In genomic region chr2:219057709-219058540, GRCh38 we compare ENCODE assay signal across 9 cellular contexts. TPM values are rescaled to one million over a fixed set of nuclear protein-coding genes. Genes with fewer than 3 reads are reported as not detected.
DNase-seq lines count a peak whose midpoint lies in the region; ATAC-seq and TF ChIP-seq lines count a peak whose summit lies in the region.
"Had no signal": no experiment of that assay in that cellular context is flagged by ENCODE, and none has a peak within 500 bp of the region (broad histone marks: within the 10 kb centered on the region; RNA-seq: fewer than 3 reads in every experiment).

No MANE protein-coding gene starts in this region.

- H3K27ac ChIP-seq in HCT116 (ENCODE audit: low read depth, low read length) (no peak overlapping the region), ascending aorta (no peak overlapping the region), iPS DF 6.9 (ENCODE audit: low read length) (no peak overlapping the region), gastrocnemius medialis (no peak overlapping the region)

- H3K27me3 ChIP-seq in HCT116 (ENCODE audit: insufficient read depth, low read length) (peaks cover 16% of the 10 kb centered on the region; the same call in 1 of the 2 replicates), ascending aorta (peaks cover 19% of the 10 kb centered on the region), iPS DF 6.9 (ENCODE audit: control insufficient read depth, insufficient read depth, low read length) (peaks cover 61% of the 10 kb centered on the region), gastrocnemius medialis (peaks cover 70 to 81% (median 76%) of the 10 kb centered on the region in 3 donors)

- TF ChIP-seq CTCF in HCT116 (IDR thresholded peaks at IDR 0.05 in 2 of 3, conservative IDR thresholded peaks at IDR 0.05 in 1 of 3; ENCODE audit: borderline replicate concordance in 1 of 3, insufficient read depth in 1 of 3, low read depth in 2 of 3, low read length in 2 of 3): peak; percentile 83 to 92 (median 87)
- TF ChIP-seq CTCF in ascending aorta (IDR thresholded peaks at IDR 0.05): peak; percentile 89 to 94 (median 92)
- peak; percentile 88 to 98 (median 93) for TF ChIP-seq CTCF in gastrocnemius medialis (IDR thresholded peaks at IDR 0.05 in 4 of 5, conservative IDR thresholded peaks at IDR 0.05 in 1 of 5)

- ATAC-seq in HCT116 (peak; percentile 97), gastrocnemius medialis (peak; percentile 73 to 81)

- TF ChIP-seq RAD21 in HCT116 (IDR thresholded peaks at IDR 0.05; ENCODE audit: low read depth): peak; percentile 96

- H3K4me3 ChIP-seq in HCT116 (replicated peaks in 1 of 2; ENCODE audit: low read depth in 1 of 2, low read length in 2 of 2) (no peak overlapping the region), ascending aorta (peak overlapping the region in 1 of 2 donors; percentile 56), iPS DF 6.9 (ENCODE audit: low read length) (no peak overlapping the region; the same call in 1 of the 2 replicates), gastrocnemius medialis (peak overlapping the region in 2 of 4 donors; percentile 10 to 40)

- H3K79me2 ChIP-seq in HCT116 (ENCODE audit: insufficient read depth, low read length): no peaks in the 10 kb centered on the region

- CTCF ChIA-PET in HCT116 (lab: Charles Lee): interaction anchor here (0.6 to 2.8 kb wide), 17 partner anchors 8 to 472 kb away, joined by 3 to 45 read pairs (median 3); no protein-coding TSS in a partner anchor

- in situ Hi-C loops in gastrocnemius medialis (cut with MboI; ENCODE audit: low sequenced_read_pairs in 4 of 4): loop anchor here in 3 of 4 donors (5.0 to 25.0 kb wide), 3 partner anchors 59 to 254 kb away; partner anchors contain the start of gene PTPRN (in 1 of the 3)

- no peak overlapping the region for H2AFZ ChIP-seq in HCT116 (ENCODE audit: low read depth, low read length, poor library complexity, severe bottlenecking)

- no peak overlapping the region for H3K9ac ChIP-seq in HCT116 (ENCODE audit: low read length)

- TF ChIP-seq POLR2A in HCT116 (IDR thresholded peaks at IDR 0.05; ENCODE audit: borderline replicate concordance, extremely low read depth, insufficient read depth, insufficient read length) (no peak), gastrocnemius medialis (IDR thresholded peaks at IDR 0.05) (no peak)

- H3K36me3 ChIP-seq in HCT116 (ENCODE audit: control insufficient read depth in 1 of 2, insufficient read depth in 2 of 2, low read length in 2 of 2): no peaks in the 10 kb centered on the region
- H3K36me3 ChIP-seq in ascending aorta: no peaks in the 10 kb centered on the region
- H3K36me3 ChIP-seq in iPS DF 6.9 (ENCODE audit: control insufficient read depth, insufficient read depth, low read length): no peaks in the 10 kb centered on the region
- H3K36me3 ChIP-seq in gastrocnemius medialis: no peaks in the 10 kb centered on the region

- DNase-seq in GDM1 (lab: John Stamatoyannopoulos, UW) (peak; percentile 12), HCT116 (ENCODE audit: low read depth, low spot score) (peak; percentile 26), NAMALWA (ENCODE audit: low spot score) (peak; percentile 72), T-helper 22 cell (ENCODE audit: low read depth) (peak; percentile 39), ascending aorta (ENCODE audit: low spot score in 2 of 2) (peak; percentile 18 to 74), iPS DF 6.9 (ENCODE audit: low read depth, low spot score) (peak; percentile 63), gastrocnemius medialis (peak; percentile 36 to 54), NCI-H446 treated with DMSO at 0.1 percent for 48 hours (lab: John Stamatoyannopoulos, UW) (no peak)

- no peaks in the 10 kb centered on the region for H3K4me1 ChIP-seq in HCT116 (ENCODE audit: control insufficient read depth in 1 of 2, insufficient read depth in 2 of 2, low read length in 2 of 2)
- H3K4me1 ChIP-seq in ascending aorta: peaks cover 29 to 31% of the 10 kb centered on the region in 2 donors
- H3K4me1 ChIP-seq in iPS DF 6.9 (ENCODE audit: control insufficient read depth, insufficient read depth, low read length): peaks cover 1% of the 10 kb centered on the region; the same call in 1 of the 2 replicates
- peaks cover 13 to 24% of the 10 kb centered on the region in 2 donors for H3K4me1 ChIP-seq in gastrocnemius medialis

- H4K20me1 ChIP-seq in HCT116 (ENCODE audit: insufficient read depth): no peaks in the 10 kb centered on the region

- no CpG with 5 or more reads among the region's 52 CpGs for WGBS in iPS DF 6.9 (ENCODE audit: insufficient coverage, insufficient read length)

- POLR2A ChIA-PET in HCT116 (lab: Charles Lee): interaction anchor here (1.0 kb wide), 1 partner anchor 97 kb away, joined by 3 read pairs; no protein-coding TSS in a partner anchor

- RAD21 ChIA-PET in HCT116 (lab: Charles Lee; ENCODE audit: low non-redundant PET in 1 of 2, low total read pairs in 2 of 2, uncharacterized antibody in 2 of 2, unreplicated experiment in 2 of 2): interaction anchor here (0.6 to 2.3 kb wide), 4 partner anchors 46 to 97 kb away, joined by 3 to 12 read pairs (median 8); no protein-coding TSS in a partner anchor

- no TSS peak for BruUV-seq in HCT116 (replicated peaks; lab: Mats Ljungman, UMichigan)

- no peaks in the 10 kb centered on the region for H3K9me2 ChIP-seq in HCT116 (ENCODE audit: insufficient read depth)

- intact Hi-C loops in HCT116 (cut with micrococcal nuclease): loop anchor here (1.0 to 5.0 kb wide), 3 partner anchors 61 to 239 kb away; no protein-coding TSS in a partner anchor
- intact Hi-C loops in ascending aorta (cut with DNase I): loop anchor here (1.0 to 5.0 kb wide), 3 partner anchors 61 to 239 kb away; no protein-coding TSS in a partner anchor
- intact Hi-C loops in gastrocnemius medialis (cut with DNase I; ENCODE audit: low total_unique reads): loop anchor here (1.0 kb wide), 2 partner anchors 61 to 97 kb away; no protein-coding TSS in a partner anchor

- no peak overlapping the region for H3K4me2 ChIP-seq in HCT116 (ENCODE audit: low read length)

- H3K9me3 ChIP-seq in HCT116 (ENCODE audit: control insufficient read depth in 1 of 2, insufficient read depth in 1 of 2, low read depth in 1 of 2, low read length in 2 of 2) (no peaks in the 10 kb centered on the region), ascending aorta (no peaks in the 10 kb centered on the region), iPS DF 6.9 (ENCODE audit: control insufficient read depth, insufficient read depth, low read length) (no peaks in the 10 kb centered on the region), gastrocnemius medialis (no peaks in the 10 kb centered on the region)

TF ChIP-seq in HCT116, 20 proteins besides CTCF, POLR2A, EP300 and RAD21:
- TF ChIP-seq, protein P1, sequence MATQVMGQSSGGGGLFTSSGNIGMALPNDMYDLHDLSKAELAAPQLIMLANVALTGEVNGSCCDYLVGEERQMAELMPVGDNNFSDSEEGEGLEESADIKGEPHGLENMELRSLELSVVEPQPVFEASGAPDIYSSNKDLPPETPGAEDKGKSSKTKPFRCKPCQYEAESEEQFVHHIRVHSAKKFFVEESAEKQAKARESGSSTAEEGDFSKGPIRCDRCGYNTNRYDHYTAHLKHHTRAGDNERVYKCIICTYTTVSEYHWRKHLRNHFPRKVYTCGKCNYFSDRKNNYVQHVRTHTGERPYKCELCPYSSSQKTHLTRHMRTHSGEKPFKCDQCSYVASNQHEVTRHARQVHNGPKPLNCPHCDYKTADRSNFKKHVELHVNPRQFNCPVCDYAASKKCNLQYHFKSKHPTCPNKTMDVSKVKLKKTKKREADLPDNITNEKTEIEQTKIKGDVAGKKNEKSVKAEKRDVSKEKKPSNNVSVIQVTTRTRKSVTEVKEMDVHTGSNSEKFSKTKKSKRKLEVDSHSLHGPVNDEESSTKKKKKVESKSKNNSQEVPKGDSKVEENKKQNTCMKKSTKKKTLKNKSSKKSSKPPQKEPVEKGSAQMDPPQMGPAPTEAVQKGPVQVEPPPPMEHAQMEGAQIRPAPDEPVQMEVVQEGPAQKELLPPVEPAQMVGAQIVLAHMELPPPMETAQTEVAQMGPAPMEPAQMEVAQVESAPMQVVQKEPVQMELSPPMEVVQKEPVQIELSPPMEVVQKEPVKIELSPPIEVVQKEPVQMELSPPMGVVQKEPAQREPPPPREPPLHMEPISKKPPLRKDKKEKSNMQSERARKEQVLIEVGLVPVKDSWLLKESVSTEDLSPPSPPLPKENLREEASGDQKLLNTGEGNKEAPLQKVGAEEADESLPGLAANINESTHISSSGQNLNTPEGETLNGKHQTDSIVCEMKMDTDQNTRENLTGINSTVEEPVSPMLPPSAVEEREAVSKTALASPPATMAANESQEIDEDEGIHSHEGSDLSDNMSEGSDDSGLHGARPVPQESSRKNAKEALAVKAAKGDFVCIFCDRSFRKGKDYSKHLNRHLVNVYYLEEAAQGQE (IDR thresholded peaks at IDR 0.05; ENCODE audit: low read depth): no peak
- TF ChIP-seq POLR2AphosphoS5 (IDR thresholded peaks at IDR 0.05; ENCODE audit: low read depth, low read length) (no peak), ZNF274 (IDR thresholded peaks at IDR 0.05; ENCODE audit: low read depth, low read length) (no peak), CBX3 (IDR thresholded peaks at IDR 0.05; ENCODE audit: low read depth) (no peak), TCF7L2 (IDR thresholded peaks at IDR 0.05; ENCODE audit: borderline replicate concordance, extremely low read depth, insufficient read depth, insufficient read length) (no peak), EGR1 (IDR thresholded peaks at IDR 0.05; ENCODE audit: low read depth) (no peak), EZH2 (IDR thresholded peaks at IDR 0.05) (no peak), SIN3A (IDR thresholded peaks at IDR 0.05; ENCODE audit: low read depth) (no peak), SP1 (IDR thresholded peaks at IDR 0.05; ENCODE audit: low read depth) (no peak), EZH2phosphoT487 (IDR thresholded peaks at IDR 0.05; ENCODE audit: borderline replicate concordance) (no peak)
- TF ChIP-seq, protein P2, sequence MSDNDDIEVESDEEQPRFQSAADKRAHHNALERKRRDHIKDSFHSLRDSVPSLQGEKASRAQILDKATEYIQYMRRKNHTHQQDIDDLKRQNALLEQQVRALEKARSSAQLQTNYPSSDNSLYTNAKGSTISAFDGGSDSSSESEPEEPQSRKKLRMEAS (IDR thresholded peaks at IDR 0.05): no peak
- TF ChIP-seq, protein P3, sequence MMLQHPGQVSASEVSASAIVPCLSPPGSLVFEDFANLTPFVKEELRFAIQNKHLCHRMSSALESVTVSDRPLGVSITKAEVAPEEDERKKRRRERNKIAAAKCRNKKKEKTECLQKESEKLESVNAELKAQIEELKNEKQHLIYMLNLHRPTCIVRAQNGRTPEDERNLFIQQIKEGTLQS (IDR thresholded peaks at IDR 0.05): no peak

RNA-seq across cellular contexts. Expression of gene IHH, which starts 2.8 kb away (rescaled TPM):
- total RNA-seq in HCT116 (2021; ENCODE audit: unreplicated experiment) (0.17 TPM), ascending aorta (not detected), gastrocnemius medialis (under 1 TPM in 1 of 4 donors, not detected in 3; 0.27 TPM)
- 0.04 and 0.07 TPM in 2 replicates for polyA plus RNA-seq in HCT116 (2012)
- total RNA-seq: skeletal muscle tissue had no signal

RNA-seq across cellular contexts. Expression of gene CFAP65, which starts 16.6 kb away (rescaled TPM):
- total RNA-seq in HCT116 (2021; ENCODE audit: unreplicated experiment) (0.52 TPM), ascending aorta (not detected), gastrocnemius medialis (under 1 TPM in 1 of 4 donors, not detected in 3; 0.09 TPM)
- polyA plus RNA-seq in HCT116 (2012): 0.29 and 0.50 TPM in 2 replicates
- total RNA-seq: skeletal muscle tissue had no signal
